Comparison of ENCODE assay signal across 8 cellular contexts in the genomic region with DNA sequence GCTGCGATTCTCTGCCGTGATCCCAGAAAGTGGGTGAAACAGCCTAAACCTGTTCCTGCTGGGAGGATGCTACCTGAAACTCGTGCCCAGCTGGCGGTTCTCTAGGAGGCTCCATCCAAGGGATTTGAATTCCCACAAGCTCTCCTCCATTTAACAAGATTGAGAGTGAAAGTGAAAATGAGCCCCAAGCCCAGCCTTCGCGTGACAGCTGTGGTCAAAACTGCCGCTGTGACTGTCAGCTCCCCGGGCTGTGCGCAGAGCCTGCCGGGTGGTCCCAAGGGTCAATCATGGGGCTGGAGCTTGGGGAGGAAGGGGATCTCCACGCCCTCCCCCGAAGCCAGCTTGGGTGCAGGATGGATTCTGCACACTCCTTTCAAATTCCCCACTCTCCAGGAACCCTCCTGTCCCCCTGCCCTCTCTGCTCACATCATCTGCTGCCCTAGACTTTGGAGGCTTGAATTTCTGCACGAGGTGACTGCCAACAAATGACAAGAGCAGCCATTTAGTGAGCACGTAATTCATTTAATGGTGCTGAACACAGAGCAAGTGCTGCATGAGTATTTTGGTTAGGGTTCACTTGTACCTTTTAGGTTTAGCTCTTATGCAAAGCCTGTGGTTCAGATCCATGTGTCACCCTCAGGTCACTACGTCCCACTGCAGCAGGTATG. TPM values are rescaled to one million over a fixed set of nuclear protein-coding genes. Genes with fewer than 3 reads are reported as not detected.
DNase-seq lines count a peak whose midpoint lies in the region; ATAC-seq and TF ChIP-seq lines count a peak whose summit lies in the region.

No MANE protein-coding gene starts in this region.

- H3K27ac ChIP-seq in SU-DHL-6 (ENCODE audit: low read depth, low read length): peak overlapping the region; percentile 99
- peak overlapping the region in 1 of 2 donors; percentile 74 for H3K27ac ChIP-seq in esophagus (ENCODE audit: low read depth in 2 of 2, low read length in 1 of 2)

- ATAC-seq in HG03095 (IDR thresholded peaks at IDR 0.05; ENCODE audit: unreplicated experiment): peak; percentile 28

- peak; percentile 49 for DNase-seq in stimulated activated CD4-positive, alpha-beta T cell treated with anti-CD3 and anti-CD28 coated beads, Interleukin-12 subunit alpha, Interleukin-12 subunit beta, amount 100 ng/mL, for 4 hours
- no peak for DNase-seq in stimulated activated CD4-positive, alpha-beta T cell treated with anti-CD3 and anti-CD28 coated beads, Interleukin-2, amount 100 ng/mL, for 48 hours
- peak; percentile 55 to 56 for DNase-seq in stimulated activated CD4-positive, alpha-beta T cell treated with anti-CD3 and anti-CD28 coated beads, Interleukin-4, amount 100 ng/mL, for 48 hours (ENCODE audit: low read depth in 2 of 2)
- no peak for DNase-seq in EL
- no peak for DNase-seq in epidermal melanocyte (ENCODE audit: insufficient read length, low spot score)

- H3K9me2 ChIP-seq in SU-DHL-6 (replicated peaks; ENCODE audit: insufficient read depth, low read length): no peaks in the 10 kb centered on the region

- H2AFZ ChIP-seq in SU-DHL-6 (ENCODE audit: low read depth, low read length, severe bottlenecking): no peak overlapping the region

- H3K4me3 ChIP-seq in SU-DHL-6 (ENCODE audit: insufficient read depth, low read length, poor library complexity, severe bottlenecking) (peak overlapping the region; percentile 24), esophagus (ENCODE audit: low read depth in 1 of 2, low read length in 2 of 2) (peak overlapping the region; percentile 4 to 21)

- H3K4me2 ChIP-seq in SU-DHL-6 (ENCODE audit: low read depth, low read length, poor library complexity, severe bottlenecking): peak overlapping the region; percentile 75

- peaks cover 3 to 4% of the 10 kb centered on the region in 2 donors for H3K4me1 ChIP-seq in esophagus (ENCODE audit: control insufficient read depth in 2 of 2, insufficient read depth in 2 of 2, low read length in 1 of 2)

- peaks cover 53% of the 10 kb centered on the region for H3F3A ChIP-seq in SU-DHL-6 (ENCODE audit: insufficient read depth)

- H3K9me3 ChIP-seq in SU-DHL-6 (ENCODE audit: insufficient read depth, low read length) (no peaks in the 10 kb centered on the region), esophagus (ENCODE audit: control insufficient read depth in 2 of 2, insufficient read depth in 1 of 2, low read depth in 1 of 2, low read length in 1 of 2) (no peaks in the 10 kb centered on the region)

- H3K36me3 ChIP-seq in SU-DHL-6 (ENCODE audit: low read length) (no peaks in the 10 kb centered on the region), esophagus (ENCODE audit: control insufficient read depth in 2 of 2, insufficient read depth in 2 of 2, low read length in 1 of 2) (no peaks in the 10 kb centered on the region)

- WGBS in esophagus, 2 donors: 18 to 28% methylated on average over 15 of the region's 15 CpGs

- H3K27me3 ChIP-seq in SU-DHL-6 (ENCODE audit: low read length): no peaks in the 10 kb centered on the region
- peaks cover 0 to 2% of the 10 kb centered on the region in 2 donors for H3K27me3 ChIP-seq in esophagus (ENCODE audit: control insufficient read depth in 1 of 2, insufficient read depth in 2 of 2, low read length in 2 of 2)

- no peaks in the 10 kb centered on the region for H4K20me1 ChIP-seq in SU-DHL-6 (ENCODE audit: low read depth, low read length)

- H3K9ac ChIP-seq in SU-DHL-6 (ENCODE audit: low read length): peak overlapping the region; percentile 60

- no peak for TF ChIP-seq CTCF in SU-DHL-6 (IDR thresholded peaks at IDR 0.05; ENCODE audit: insufficient read depth, low read length, poor library complexity, severe bottlenecking)

- H3K79me2 ChIP-seq in SU-DHL-6 (ENCODE audit: insufficient read depth, low read length): peaks cover 8% of the 10 kb centered on the region

RNA-seq across cellular contexts. Expression of a gene that starts 5.3 kb away (rescaled TPM):
- polyA plus RNA-seq in esophagus: 1 to 10 TPM; 4.5 to 4.7 TPM

RNA-seq across cellular contexts. Expression of a gene that starts 26.0 kb away (rescaled TPM):
- polyA plus RNA-seq in esophagus: not detected

RNA-seq across cellular contexts. Expression of a gene that starts 44.0 kb away (rescaled TPM):
- polyA plus RNA-seq in esophagus: not detected

RNA-seq across cellular contexts. Expression of a gene that starts 55.0 kb away (rescaled TPM):
- 1 to 10 TPM; 2.3 to 3.9 TPM for polyA plus RNA-seq in esophagus

Comparison
In these comparisons a context has a peak if more than half of its experiments do, and no peak if none do; other contexts are left out.
1. DNase-seq: peak in stimulated activated CD4-positive, alpha-beta T cell treated with anti-CD3 and anti-CD28 coated beads, Interleukin-12 subunit alpha, Interleukin-12 subunit beta, amount 100 ng/mL, for 4 hours (single experiment) and stimulated activated CD4-positive, alpha-beta T cell treated with anti-CD3 and anti-CD28 coated beads, Interleukin-4, amount 100 ng/mL, for 48 hours (2 of 2); none in stimulated activated CD4-positive, alpha-beta T cell treated with anti-CD3 and anti-CD28 coated beads, Interleukin-2, amount 100 ng/mL, for 48 hours (0 of 2), EL (single experiment) and epidermal melanocyte (single experiment).